1 cellular context compared by ENCODE assay signal in the genomic region with DNA sequence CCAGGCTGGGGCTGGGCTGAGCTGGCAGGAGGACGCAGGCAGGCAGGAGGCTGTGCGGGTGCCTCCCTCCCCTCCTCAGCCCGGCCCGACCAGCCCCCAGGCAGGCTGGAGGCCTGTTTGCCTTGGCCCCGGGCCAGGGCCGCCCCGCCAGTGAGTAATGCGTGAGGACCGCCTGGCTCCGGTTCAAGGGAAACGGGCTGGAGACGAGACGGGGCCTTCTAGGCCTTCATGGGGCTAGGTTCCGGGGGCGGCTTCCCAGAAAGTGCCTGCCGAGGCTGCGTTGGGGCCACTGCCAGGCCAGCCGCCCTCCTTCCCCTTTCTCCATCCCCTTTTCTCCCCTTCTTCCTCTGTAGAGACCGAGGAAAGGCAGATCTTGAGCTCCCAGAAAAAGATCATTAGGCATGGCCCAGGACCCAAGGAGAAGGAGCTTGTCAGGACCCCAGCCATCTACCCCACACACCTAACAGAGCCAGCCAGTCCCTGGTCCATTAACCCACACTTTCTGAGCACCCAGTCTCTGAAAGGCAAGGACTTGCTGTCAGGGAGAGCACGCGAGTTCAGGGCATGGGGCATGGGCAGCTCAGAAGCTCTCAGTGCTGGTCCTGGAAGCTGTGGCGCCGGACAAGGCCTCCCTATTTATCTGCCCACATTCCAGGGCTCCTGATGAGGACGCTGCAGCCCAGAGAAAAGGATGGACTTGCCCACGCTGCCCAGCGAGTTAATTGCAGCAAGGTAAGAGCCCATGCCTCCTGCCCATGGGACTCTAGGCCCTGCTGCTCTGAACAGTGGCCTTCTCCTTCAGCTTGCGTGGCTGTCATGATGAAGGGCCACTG.
TF ChIP-seq lines count a peak whose summit lies in the region.

No MANE protein-coding gene starts in this region.

TF ChIP-seq in GM23338, 12 proteins besides CTCF, POLR2A, EP300 and RAD21 (continued from another document):
- TF ChIP-seq ZNF462 (CRISPR knock-in tag; IDR thresholded peaks at IDR 0.05) (no peak), CREB1 (CRISPR knock-in tag; IDR thresholded peaks at IDR 0.05; ENCODE audit: low read depth) (no peak), ZNF331 (CRISPR knock-in tag; IDR thresholded peaks at IDR 0.05; ENCODE audit: low read depth) (no peak), STAT1 (IDR thresholded peaks at IDR 0.05; ENCODE audit: unreplicated experiment) (no peak)
